In the genomic region with DNA sequence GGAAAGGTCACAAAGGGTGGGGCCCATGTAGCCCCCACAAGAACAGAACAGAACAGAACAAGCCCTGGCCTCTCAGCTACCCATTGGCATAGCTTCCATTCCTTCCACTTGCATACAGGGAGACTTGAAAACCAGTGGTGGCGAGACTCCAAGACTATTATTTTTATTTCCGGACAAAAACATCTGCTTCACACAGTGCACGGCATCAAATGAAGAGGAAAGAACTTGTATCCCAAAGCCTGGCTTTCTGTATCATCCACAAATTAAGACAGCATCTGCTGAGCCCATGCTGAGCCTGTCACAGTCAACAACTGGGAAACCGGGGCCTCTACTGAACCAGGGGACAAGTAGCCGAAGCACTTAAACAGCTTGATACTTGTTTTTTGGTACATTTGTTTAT, we compare ENCODE assay signal across 27 cellular contexts. TPM values are rescaled to one million over a fixed set of nuclear protein-coding genes. Genes with fewer than 3 reads are reported as not detected.
DNase-seq lines count a peak whose midpoint lies in the region; ATAC-seq, FAIRE-seq and TF ChIP-seq lines count a peak whose summit lies in the region.
"Had no signal": no experiment of that assay in that cellular context is flagged by ENCODE, and none has a peak within 500 bp of the region (broad histone marks: within the 10 kb centered on the region; RNA-seq: fewer than 3 reads in every experiment).

No MANE protein-coding gene starts in this region.

- H3K4me1 Mint-ChIP-seq in astrocyte (ENCODE audit: low read depth, unreplicated experiment): peaks cover 12% of the 10 kb centered on the region
- no peaks in the 10 kb centered on the region for H3K4me1 Mint-ChIP-seq in activated CD8-positive, alpha-beta memory T cell treated with anti-CD3 and anti-CD28 coated beads, Interleukin-2, amount 10 ng/mL, durations not matched to agents 7 days and 5 days
- H3K4me1 Mint-ChIP-seq: neural crest cell had no signal

- no peaks in the 10 kb centered on the region for H3K36me3 ChIP-seq in GM23248 (ENCODE audit: low read depth)
- H3K36me3 ChIP-seq in astrocyte (ENCODE audit: insufficient read depth, low read length): no peaks in the 10 kb centered on the region
- H3K36me3 ChIP-seq: BE2C, SJCRH30 had no signal

- H3K36me3 Mint-ChIP-seq in astrocyte (ENCODE audit: low read depth, unreplicated experiment): peaks cover 2% of the 10 kb centered on the region
- H3K36me3 Mint-ChIP-seq in activated CD8-positive, alpha-beta memory T cell treated with anti-CD3 and anti-CD28 coated beads, Interleukin-2, amount 10 ng/mL, durations not matched to agents 7 days and 5 days: no peaks in the 10 kb centered on the region

- peaks cover 6% of the 10 kb centered on the region for H3K9me3 Mint-ChIP-seq in astrocyte (ENCODE audit: unreplicated experiment)
- H3K9me3 Mint-ChIP-seq in activated CD8-positive, alpha-beta memory T cell treated with anti-CD3 and anti-CD28 coated beads, Interleukin-2, amount 10 ng/mL, durations not matched to agents 7 days and 5 days (ENCODE audit: low read depth): no peaks in the 10 kb centered on the region

- H3K4me2 ChIP-seq in GM23248 (ENCODE audit: unreplicated experiment): no peak overlapping the region
- no peak overlapping the region for H3K4me2 ChIP-seq in astrocyte (ENCODE audit: low read length)

- peaks cover 20% of the 10 kb centered on the region for H3F3A ChIP-seq in GM23248 (ENCODE audit: insufficient read depth)

- 52 to 56% methylated on average over 5 of the region's 5 CpGs for WGBS in GM23248 (ENCODE audit: low coverage in 1 of 2, low lambda C conversion rate in 2 of 2, missing lambda C conversion rate in 2 of 2), 2 experiments

- no peak overlapping the region for H3K27ac Mint-ChIP-seq in astrocyte (ENCODE audit: unreplicated experiment)
- H3K27ac Mint-ChIP-seq in activated CD8-positive, alpha-beta memory T cell treated with anti-CD3 and anti-CD28 coated beads, Interleukin-2, amount 10 ng/mL, durations not matched to agents 7 days and 5 days: no peak overlapping the region

- H3K27me3 ChIP-seq in GM23248 (replicated peaks; ENCODE audit: insufficient read depth): no peaks in the 10 kb centered on the region
- H3K27me3 ChIP-seq in astrocyte (ENCODE audit: insufficient read depth, low read length): no peaks in the 10 kb centered on the region
- H3K27me3 ChIP-seq: BE2C, SJCRH30 had no signal

- H3K4me3 ChIP-seq in GM23248 (no peak overlapping the region), astrocyte (ENCODE audit: insufficient read depth, low read depth, low read length) (no peak overlapping the region)
- H3K4me3 ChIP-seq: K562, psoas muscle, SJCRH30, skin epidermis had no signal

- H3K79me2 ChIP-seq in GM23248 (ENCODE audit: insufficient read depth) (no peaks in the 10 kb centered on the region), astrocyte (ENCODE audit: insufficient read depth, low read length) (no peaks in the 10 kb centered on the region)

- H2AFZ ChIP-seq in GM23248 (no peak overlapping the region), astrocyte (ENCODE audit: low read depth, low read length) (no peak overlapping the region)

- no peak for FAIRE-seq in astrocyte (lab: Jason Lieb, UNC)
- FAIRE-seq: GM19239, K562 had no signal

- no peak overlapping the region for H3K27ac ChIP-seq in GM23248
- H3K27ac ChIP-seq in astrocyte (ENCODE audit: low read depth, low read length): no peak overlapping the region
- H3K27ac ChIP-seq: epithelial cell of prostate, psoas muscle, SJCRH30 had no signal

- H3K9me2 ChIP-seq in GM23248 (ENCODE audit: insufficient read depth): no peaks in the 10 kb centered on the region

- no peak for TF ChIP-seq CTCF in astrocyte (IDR thresholded peaks at IDR 0.05; ENCODE audit: insufficient read depth, low read depth, low read length)

- no peaks in the 10 kb centered on the region for H3K9me3 ChIP-seq in GM23248 (ENCODE audit: low read depth)
- H3K9me3 ChIP-seq in astrocyte (ENCODE audit: insufficient read depth, low read depth, low read length): no peaks in the 10 kb centered on the region
- H3K9me3 ChIP-seq: BE2C, psoas muscle, SJCRH30 had no signal

- peaks cover 18% of the 10 kb centered on the region for H3K4me1 ChIP-seq in GM23248 (ENCODE audit: insufficient read depth)
- H3K4me1 ChIP-seq in astrocyte (ENCODE audit: insufficient read depth, low read length): peaks cover 29% of the 10 kb centered on the region
- H3K4me1 ChIP-seq: BE2C, psoas muscle, SJCRH30 had no signal

- CTCF ChIA-PET in activated CD8-positive, alpha-beta memory T cell treated with anti-CD3 and anti-CD28 coated beads, Interleukin-2, amount 10 ng/mL, durations not matched to agents 7 days and 5 days (lab: Charles Lee): no interaction called here

- peaks cover 8% of the 10 kb centered on the region for H3K27me3 Mint-ChIP-seq in astrocyte (ENCODE audit: low read depth, unreplicated experiment)
- peaks cover 10% of the 10 kb centered on the region for H3K27me3 Mint-ChIP-seq in activated CD8-positive, alpha-beta memory T cell treated with anti-CD3 and anti-CD28 coated beads, Interleukin-2, amount 10 ng/mL, durations not matched to agents 7 days and 5 days

- DNase-seq in GM23248 (peak; percentile 42), astrocyte (ENCODE audit: low read depth) (peak; percentile 34), fibroblast of peridontal ligament (ENCODE audit: extremely low read depth) (peak; percentile 82), stromal cell of bone marrow (ENCODE audit: low read depth) (peak; percentile 67), AML-193 (lab: John Stamatoyannopoulos, UW) (no peak), COLO668 (lab: John Stamatoyannopoulos, UW; ENCODE audit: unreplicated experiment) (no peak)
- DNase-seq in activated CD8-positive, alpha-beta memory T cell treated with anti-CD3 and anti-CD28 coated beads, Interleukin-2, amount 10 ng/mL, durations not matched to agents 7 days and 5 days: no peak
- DNase-seq: activated CD4-positive, alpha-beta T cell treated with anti-CD3 and anti-CD28 coated beads, Interleukin-2, amount 50 U/mL, for 1 hour; activated CD8-positive, alpha-beta memory T cell treated with anti-CD3 and anti-CD28 coated beads, Interleukin-2, amount 50 U/mL, for 48 hours; activated effector memory CD4-positive, alpha-beta T cell treated with Interleukin-2 at 50 U/mL for 16 hours; BE2C; COR-L47; head of caudate nucleus; left ventricle myocardium superior; NCI-H187; NCI-H2227 treated with DMSO at 0.1 percent for 48 hours; NCI-H82; psoas muscle; SJCRH30; stimulated activated CD4-positive, alpha-beta T cell treated with anti-CD3 and anti-CD28 coated beads, Interleukin-2, amount 100 ng/mL, for 48 hours; stimulated activated naive CD8-positive, alpha-beta T cell treated with anti-CD3 and anti-CD28 coated beads, Interleukin-15, Interleukin-2, amounts not matched to agents 100 U/mL and 50 U/mL, for 24 hours; trophoblast cell had no signal

- no peak overlapping the region for H3K4me3 Mint-ChIP-seq in astrocyte (ENCODE audit: unreplicated experiment)
- H3K4me3 Mint-ChIP-seq in activated CD8-positive, alpha-beta memory T cell treated with anti-CD3 and anti-CD28 coated beads, Interleukin-2, amount 10 ng/mL, durations not matched to agents 7 days and 5 days: no peak overlapping the region
- H3K4me3 Mint-ChIP-seq: neural crest cell had no signal

- H3K9ac ChIP-seq in GM23248: no peak overlapping the region
- no peak overlapping the region for H3K9ac ChIP-seq in astrocyte (ENCODE audit: low read length)

- H4K20me1 ChIP-seq in GM23248 (ENCODE audit: insufficient read depth) (no peaks in the 10 kb centered on the region), astrocyte (ENCODE audit: insufficient read depth, low read length) (no peaks in the 10 kb centered on the region)

- in situ Hi-C loops in GM23248 (cut with MboI): no loop called here

- ATAC-seq in activated CD8-positive, alpha-beta memory T cell treated with anti-CD3 and anti-CD28 coated beads, Interleukin-2, amount 10 ng/mL, durations not matched to agents 7 days and 5 days: no peak
- ATAC-seq: K562; left ventricle myocardium superior; psoas muscle; stimulated activated naive CD8-positive, alpha-beta T cell treated with anti-CD3 and anti-CD28 coated beads, Interleukin-15, Interleukin-2, amounts not matched to agents 100 U/mL and 50 U/mL, for 24 hours had no signal

RNA-seq across cellular contexts. Expression of a gene that starts 56.0 kb away (rescaled TPM):
- total RNA-seq in GM23248 (2014; rRNA removed; shearing (Covaris generic)): 42.1 and 45.4 TPM in 2 replicates
- 48.8 and 49.5 TPM in 2 replicates for polyA plus RNA-seq in GM23248 (2016; fragmentation: Nextera tagmentation; extraction: Ambion mirVana)
- 0.32 TPM in 1 of 2 replicates, not detected in the other for total RNA-seq in astrocyte
- not detected for total RNA-seq in activated CD8-positive, alpha-beta memory T cell treated with anti-CD3 and anti-CD28 coated beads, Interleukin-2, amount 10 ng/mL, durations not matched to agents 7 days and 5 days
- total RNA-seq: K562, neural crest cell, SJCRH30 had no signal
- polyA plus RNA-seq: K562 had no signal

Comparison
In these comparisons a context has a peak if more than half of its experiments do, and no peak if none do; other contexts are left out.
1. DNase-seq: peak in GM23248 (single experiment), astrocyte (single experiment), fibroblast of peridontal ligament (single experiment) and stromal cell of bone marrow (single experiment); none in activated CD8-positive, alpha-beta memory T cell treated with anti-CD3 and anti-CD28 coated beads, Interleukin-2, amount 10 ng/mL, durations not matched to agents 7 days and 5 days (single experiment), AML-193 (0 of 2) and COLO668 (single experiment).
2. RNA of a gene that starts 56.0 kb away (total RNA-seq): 42.1 to 45.4 TPM in GM23248; 0.32 TPM in astrocyte and not detected in activated CD8-positive, alpha-beta memory T cell treated with anti-CD3 and anti-CD28 coated beads, Interleukin-2, amount 10 ng/mL, durations not matched to agents 7 days and 5 days; every median in the first group is over 10 times any median in the second.